1 cellular context compared by ENCODE assay signal in genomic region chr19:10194500-10195198, GRCh38.
TF ChIP-seq lines count a peak whose summit lies in the region.

DNMT1 (minus strand) TSS chr19:10194953; CDS start chr19:10194899, 54 bp downstream.

TF ChIP-seq in HepG2, 621 proteins besides CTCF, POLR2A, EP300 and RAD21 (continued from another document and continues in another):
- TF ChIP-seq, protein P1, sequence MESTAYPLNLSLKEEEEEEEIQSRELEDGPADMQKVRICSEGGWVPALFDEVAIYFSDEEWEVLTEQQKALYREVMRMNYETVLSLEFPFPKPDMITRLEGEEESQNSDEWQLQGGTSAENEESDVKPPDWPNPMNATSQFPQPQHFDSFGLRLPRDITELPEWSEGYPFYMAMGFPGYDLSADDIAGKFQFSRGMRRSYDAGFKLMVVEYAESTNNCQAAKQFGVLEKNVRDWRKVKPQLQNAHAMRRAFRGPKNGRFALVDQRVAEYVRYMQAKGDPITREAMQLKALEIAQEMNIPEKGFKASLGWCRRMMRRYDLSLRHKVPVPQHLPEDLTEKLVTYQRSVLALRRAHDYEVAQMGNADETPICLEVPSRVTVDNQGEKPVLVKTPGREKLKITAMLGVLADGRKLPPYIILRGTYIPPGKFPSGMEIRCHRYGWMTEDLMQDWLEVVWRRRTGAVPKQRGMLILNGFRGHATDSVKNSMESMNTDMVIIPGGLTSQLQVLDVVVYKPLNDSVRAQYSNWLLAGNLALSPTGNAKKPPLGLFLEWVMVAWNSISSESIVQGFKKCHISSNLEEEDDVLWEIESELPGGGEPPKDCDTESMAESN (CRISPR knock-in tag; conservative IDR thresholded peaks at IDR 0.05): peak; percentile 96
- TF ChIP-seq, protein P2, sequence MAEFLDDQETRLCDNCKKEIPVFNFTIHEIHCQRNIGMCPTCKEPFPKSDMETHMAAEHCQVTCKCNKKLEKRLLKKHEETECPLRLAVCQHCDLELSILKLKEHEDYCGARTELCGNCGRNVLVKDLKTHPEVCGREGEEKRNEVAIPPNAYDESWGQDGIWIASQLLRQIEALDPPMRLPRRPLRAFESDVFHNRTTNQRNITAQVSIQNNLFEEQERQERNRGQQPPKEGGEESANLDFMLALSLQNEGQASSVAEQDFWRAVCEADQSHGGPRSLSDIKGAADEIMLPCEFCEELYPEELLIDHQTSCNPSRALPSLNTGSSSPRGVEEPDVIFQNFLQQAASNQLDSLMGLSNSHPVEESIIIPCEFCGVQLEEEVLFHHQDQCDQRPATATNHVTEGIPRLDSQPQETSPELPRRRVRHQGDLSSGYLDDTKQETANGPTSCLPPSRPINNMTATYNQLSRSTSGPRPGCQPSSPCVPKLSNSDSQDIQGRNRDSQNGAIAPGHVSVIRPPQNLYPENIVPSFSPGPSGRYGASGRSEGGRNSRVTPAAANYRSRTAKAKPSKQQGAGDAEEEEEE (CRISPR knock-in tag; IDR thresholded peaks at IDR 0.05; ENCODE audit: borderline replicate concordance): 0 out of 2 replicates have a peak, but pooled peaks have one; percentile 22
- TF ChIP-seq FOXA1 (IDR thresholded peaks at IDR 0.05) (no peak), FOXA1 (CRISPR knock-in tag; IDR thresholded peaks at IDR 0.05) (no peak), ZNF430 (CRISPR knock-in tag; IDR thresholded peaks at IDR 0.05) (peak; percentile 88), DNMT1 (CRISPR knock-in tag; IDR thresholded peaks at IDR 0.05) (peak; percentile 24; the same call in 1 of the 2 replicates), CC2D1A (CRISPR knock-in tag; IDR thresholded peaks at IDR 0.05) (no peak; the same call in 1 of the 2 replicates), HNRNPK (IDR thresholded peaks at IDR 0.05; ENCODE audit: low read depth, low read length, poor library complexity, severe bottlenecking) (peak; percentile 68), MED13 (CRISPR knock-in tag; IDR thresholded peaks at IDR 0.05) (peak; percentile 60; the same call in 1 of the 2 replicates), ZNF512B (CRISPR knock-in tag; IDR thresholded peaks at IDR 0.05; ENCODE audit: borderline replicate concordance) (peak; percentile 53; the same call in 1 of the 2 replicates), HMG20B (CRISPR knock-in tag; conservative IDR thresholded peaks at IDR 0.05) (no peak), ZNF816 (CRISPR knock-in tag; IDR thresholded peaks at IDR 0.05; ENCODE audit: borderline replicate concordance) (no peak), NBN (conservative IDR thresholded peaks at IDR 0.05) (no peak), ZNF75D (CRISPR knock-in tag; IDR thresholded peaks at IDR 0.05; ENCODE audit: borderline replicate concordance) (0 out of 2 replicates have a peak, but pooled peaks have one; percentile 47), ZNF503 (CRISPR knock-in tag; IDR thresholded peaks at IDR 0.05) (no peak), FLYWCH1 (CRISPR knock-in tag; IDR thresholded peaks at IDR 0.05) (no peak), KLF9 (CRISPR knock-in tag; IDR thresholded peaks at IDR 0.05; ENCODE audit: low read depth) (no peak; the same call in 1 of the 2 replicates), HOMEZ (CRISPR knock-in tag; IDR thresholded peaks at IDR 0.05; ENCODE audit: low read depth) (0 out of 2 replicates have a peak, but pooled peaks have one; percentile 2), E2F5 (CRISPR knock-in tag; conservative IDR thresholded peaks at IDR 0.05) (peak; percentile 86), ZNF674 (CRISPR knock-in tag; IDR thresholded peaks at IDR 0.05; ENCODE audit: low read depth) (no peak), EED (CRISPR knock-in tag; IDR thresholded peaks at IDR 0.05) (no peak), RERE (CRISPR knock-in tag; IDR thresholded peaks at IDR 0.05; ENCODE audit: low read depth) (no peak)
- TF ChIP-seq, protein P3, sequence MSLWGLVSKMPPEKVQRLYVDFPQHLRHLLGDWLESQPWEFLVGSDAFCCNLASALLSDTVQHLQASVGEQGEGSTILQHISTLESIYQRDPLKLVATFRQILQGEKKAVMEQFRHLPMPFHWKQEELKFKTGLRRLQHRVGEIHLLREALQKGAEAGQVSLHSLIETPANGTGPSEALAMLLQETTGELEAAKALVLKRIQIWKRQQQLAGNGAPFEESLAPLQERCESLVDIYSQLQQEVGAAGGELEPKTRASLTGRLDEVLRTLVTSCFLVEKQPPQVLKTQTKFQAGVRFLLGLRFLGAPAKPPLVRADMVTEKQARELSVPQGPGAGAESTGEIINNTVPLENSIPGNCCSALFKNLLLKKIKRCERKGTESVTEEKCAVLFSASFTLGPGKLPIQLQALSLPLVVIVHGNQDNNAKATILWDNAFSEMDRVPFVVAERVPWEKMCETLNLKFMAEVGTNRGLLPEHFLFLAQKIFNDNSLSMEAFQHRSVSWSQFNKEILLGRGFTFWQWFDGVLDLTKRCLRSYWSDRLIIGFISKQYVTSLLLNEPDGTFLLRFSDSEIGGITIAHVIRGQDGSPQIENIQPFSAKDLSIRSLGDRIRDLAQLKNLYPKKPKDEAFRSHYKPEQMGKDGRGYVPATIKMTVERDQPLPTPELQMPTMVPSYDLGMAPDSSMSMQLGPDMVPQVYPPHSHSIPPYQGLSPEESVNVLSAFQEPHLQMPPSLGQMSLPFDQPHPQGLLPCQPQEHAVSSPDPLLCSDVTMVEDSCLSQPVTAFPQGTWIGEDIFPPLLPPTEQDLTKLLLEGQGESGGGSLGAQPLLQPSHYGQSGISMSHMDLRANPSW (CRISPR knock-in tag; IDR thresholded peaks at IDR 0.05; ENCODE audit: borderline replicate concordance): 0 out of 2 replicates have a peak, but pooled peaks have one; percentile 16
- TF ChIP-seq, protein P4, sequence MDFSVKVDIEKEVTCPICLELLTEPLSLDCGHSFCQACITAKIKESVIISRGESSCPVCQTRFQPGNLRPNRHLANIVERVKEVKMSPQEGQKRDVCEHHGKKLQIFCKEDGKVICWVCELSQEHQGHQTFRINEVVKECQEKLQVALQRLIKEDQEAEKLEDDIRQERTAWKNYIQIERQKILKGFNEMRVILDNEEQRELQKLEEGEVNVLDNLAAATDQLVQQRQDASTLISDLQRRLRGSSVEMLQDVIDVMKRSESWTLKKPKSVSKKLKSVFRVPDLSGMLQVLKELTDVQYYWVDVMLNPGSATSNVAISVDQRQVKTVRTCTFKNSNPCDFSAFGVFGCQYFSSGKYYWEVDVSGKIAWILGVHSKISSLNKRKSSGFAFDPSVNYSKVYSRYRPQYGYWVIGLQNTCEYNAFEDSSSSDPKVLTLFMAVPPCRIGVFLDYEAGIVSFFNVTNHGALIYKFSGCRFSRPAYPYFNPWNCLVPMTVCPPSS (IDR thresholded peaks at IDR 0.05): no peak
- TF ChIP-seq, protein P5, sequence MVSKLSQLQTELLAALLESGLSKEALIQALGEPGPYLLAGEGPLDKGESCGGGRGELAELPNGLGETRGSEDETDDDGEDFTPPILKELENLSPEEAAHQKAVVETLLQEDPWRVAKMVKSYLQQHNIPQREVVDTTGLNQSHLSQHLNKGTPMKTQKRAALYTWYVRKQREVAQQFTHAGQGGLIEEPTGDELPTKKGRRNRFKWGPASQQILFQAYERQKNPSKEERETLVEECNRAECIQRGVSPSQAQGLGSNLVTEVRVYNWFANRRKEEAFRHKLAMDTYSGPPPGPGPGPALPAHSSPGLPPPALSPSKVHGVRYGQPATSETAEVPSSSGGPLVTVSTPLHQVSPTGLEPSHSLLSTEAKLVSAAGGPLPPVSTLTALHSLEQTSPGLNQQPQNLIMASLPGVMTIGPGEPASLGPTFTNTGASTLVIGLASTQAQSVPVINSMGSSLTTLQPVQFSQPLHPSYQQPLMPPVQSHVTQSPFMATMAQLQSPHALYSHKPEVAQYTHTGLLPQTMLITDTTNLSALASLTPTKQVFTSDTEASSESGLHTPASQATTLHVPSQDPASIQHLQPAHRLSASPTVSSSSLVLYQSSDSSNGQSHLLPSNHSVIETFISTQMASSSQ (IDR thresholded peaks at IDR 0.05; ENCODE audit: low read depth): no peak
- TF ChIP-seq, protein P5 (CRISPR knock-in tag; IDR thresholded peaks at IDR 0.05; ENCODE audit: borderline replicate concordance): peak; percentile 67; the same call in 1 of the 2 replicates
